8 cellular contexts compared by ENCODE assay signal in the genomic region with DNA sequence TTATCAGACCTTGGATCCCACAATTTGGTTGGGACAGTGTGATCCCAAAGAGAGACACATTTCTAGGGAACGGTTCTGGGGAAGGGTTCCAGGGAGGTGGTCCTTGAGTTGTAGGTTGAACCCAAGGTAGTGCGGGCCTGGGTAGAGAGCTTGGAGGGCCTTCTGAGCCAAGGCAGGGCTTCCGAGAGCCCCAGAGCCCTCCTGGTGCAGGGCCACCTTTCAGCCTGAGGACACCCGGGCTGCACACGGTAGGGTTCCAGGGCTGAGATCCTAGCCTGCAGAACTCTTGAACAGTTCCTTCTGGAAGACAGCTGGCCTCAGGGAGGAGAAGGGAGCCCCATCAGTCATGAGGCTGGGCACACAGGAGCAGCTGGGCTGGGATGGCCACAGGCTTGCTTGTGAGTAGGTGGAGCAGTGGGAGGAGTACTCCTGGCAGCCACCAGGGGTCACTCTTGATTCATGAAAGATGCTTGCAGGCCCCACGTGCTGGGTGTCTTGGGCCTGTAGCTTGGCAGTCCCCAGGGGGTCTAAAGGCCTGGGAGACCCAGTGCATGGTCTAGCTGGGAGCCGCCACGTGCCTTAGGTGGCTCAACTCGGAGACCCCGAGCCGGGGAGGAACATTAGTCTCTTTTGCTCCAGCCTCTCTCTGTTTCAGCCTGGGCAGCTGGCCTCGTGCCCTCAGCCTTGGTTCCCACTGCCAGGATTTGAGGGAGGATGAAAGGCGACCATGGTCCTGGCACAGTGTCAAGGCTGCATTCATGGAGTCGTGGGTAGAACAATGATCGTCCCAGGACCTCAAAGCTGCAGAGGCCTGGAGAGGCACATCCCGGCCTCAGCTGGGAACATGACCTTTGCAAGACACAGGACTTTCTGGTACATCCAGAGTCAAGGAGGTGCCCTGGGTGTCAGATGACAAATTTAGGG.
DNase-seq lines count a peak whose midpoint lies in the region; ATAC-seq and TF ChIP-seq lines count a peak whose summit lies in the region.

No MANE protein-coding gene starts in this region.

- no TSS peak for BruUV-seq in A673 (replicated peaks; lab: Mats Ljungman, UMichigan)

- no peaks in the 10 kb centered on the region for H3K9me3 ChIP-seq in A673 (ENCODE audit: low read depth, low read length, poor library complexity, severe bottlenecking)
- no peaks in the 10 kb centered on the region for H3K9me3 ChIP-seq in WERI-Rb-1 (ENCODE audit: severe bottlenecking)

- no peak overlapping the region for H3K27ac ChIP-seq in A673 (ENCODE audit: low read depth, low read length, poor library complexity, severe bottlenecking)
- H3K27ac ChIP-seq in WERI-Rb-1, result no peak overlapping the region

- H3K27me3 ChIP-seq in A673 (replicated peaks; ENCODE audit: insufficient read depth, low read depth, low read length, poor library complexity) (no peaks in the 10 kb centered on the region), WERI-Rb-1 (ENCODE audit: insufficient read depth, low read depth, severe bottlenecking) (no peaks in the 10 kb centered on the region)

- DNase-seq in A673 (ENCODE audit: low spot score) (peak; percentile 91), NCI-H2107 treated with DMSO at 0.1 percent for 48 hours (lab: John Stamatoyannopoulos, UW; ENCODE audit: unreplicated experiment) (peak; percentile 43), WERI-Rb-1 (peak; percentile 85), cardiac fibroblast (ENCODE audit: low read depth in 2 of 2) (peak; percentile 77 to 78), kidney glomerular epithelial cell (lab: John Stamatoyannopoulos, UW) (peak; percentile 35)
- peak; percentile 35 for DNase-seq in stimulated activated CD4-positive, alpha-beta T cell treated with anti-CD3 and anti-CD28 coated beads, Interleukin-2, amount 100 ng/mL, for 4 hours (ENCODE audit: low read depth)

- ATAC-seq in GM18511 (IDR thresholded peaks at IDR 0.05; ENCODE audit: unreplicated experiment), result peak; percentile 98
- peak; percentile 83 for ATAC-seq in HG03039 (IDR thresholded peaks at IDR 0.05; ENCODE audit: unreplicated experiment)

- TF ChIP-seq CTCF in A673 (conservative IDR thresholded peaks at IDR 0.05; ENCODE audit: low read depth, low read length), result peak; percentile 89
- peak; percentile 92 for TF ChIP-seq CTCF in WERI-Rb-1 (IDR thresholded peaks at IDR 0.05; ENCODE audit: low read depth, low read length)
- peak; percentile 81 for TF ChIP-seq CTCF in cardiac fibroblast (IDR thresholded peaks at IDR 0.05; ENCODE audit: low read depth, low read length)

- H3K36me3 ChIP-seq in A673 (ENCODE audit: insufficient read depth, low read length, poor library complexity, severe bottlenecking) (no peaks in the 10 kb centered on the region), WERI-Rb-1 (no peaks in the 10 kb centered on the region)

- H3K4me3 ChIP-seq in A673 (ENCODE audit: low read depth, low read length, poor library complexity, severe bottlenecking) (no peak overlapping the region), WERI-Rb-1 (ENCODE audit: low read depth, low read length) (no peak overlapping the region), cardiac fibroblast (replicated peaks in 1 of 2; ENCODE audit: low read depth in 2 of 2, low read length in 2 of 2) (no peak overlapping the region)

- H3K4me1 ChIP-seq in A673 (ENCODE audit: insufficient read depth, low read length, poor library complexity, severe bottlenecking), result peaks cover 4% of the 10 kb centered on the region

- intact Hi-C loops in A673 (cut with micrococcal nuclease; ENCODE audit: unreplicated experiment), result loop anchor here (10.0 kb wide), 3 partner anchors 107 to 407 kb away; no protein-coding TSS in a partner anchor

- CTCF ChIA-PET in A673 (lab: Charles Lee), result interaction anchor here (0.6 to 1.2 kb wide), 3 partner anchors 106 to 1583 kb away, joined by 3 to 9 read pairs (median 9); no protein-coding TSS in a partner anchor

- POLR2A ChIA-PET in A673 (lab: Charles Lee; ENCODE audit: low non-redundant PET), result no interaction called here

Comparison
In these comparisons a context has a peak if more than half of its experiments do, and no peak if none do; other contexts are left out.
1. DNase-seq: peak in every context shown above with its lines; median percentile 91 in A673; 85 in WERI-Rb-1; 78 in cardiac fibroblast; 43 in NCI-H2107 treated with DMSO at 0.1 percent for 48 hours; 35 in kidney glomerular epithelial cell; 35 in stimulated activated CD4-positive, alpha-beta T cell treated with anti-CD3 and anti-CD28 coated beads, Interleukin-2, amount 100 ng/mL, for 4 hours.